ENCODE assay signal across 16 cellular contexts in genomic region chr18:36782710-36783109, GRCh38. TPM values are rescaled to one million over a fixed set of nuclear protein-coding genes. Genes with fewer than 3 reads are reported as not detected.
DNase-seq lines count a peak whose midpoint lies in the region; ATAC-seq, FAIRE-seq and TF ChIP-seq lines count a peak whose summit lies in the region.
"Had no signal": no experiment of that assay in that cellular context is flagged by ENCODE, and none has a peak within 500 bp of the region (broad histone marks: within the 10 kb centered on the region; RNA-seq: fewer than 3 reads in every experiment).

No MANE protein-coding gene starts in this region.

- peaks cover 9% of the 10 kb centered on the region for H3K36me3 Mint-ChIP-seq in activated naive CD8-positive, alpha-beta T cell treated with anti-CD3 and anti-CD28 coated beads, Interleukin-2, amount 50 U/mL, for 24 hours (ENCODE audit: low read depth)
- H3K36me3 Mint-ChIP-seq in activated naive CD8-positive, alpha-beta T cell treated with anti-CD3 and anti-CD28 coated beads for 36 hours, result peaks cover 6% of the 10 kb centered on the region
- peaks cover 22% of the 10 kb centered on the region for H3K36me3 Mint-ChIP-seq in activated T-helper 17 cell treated with anti-CD3 and anti-CD28 coated beads, Interleukin-2, amount 50 U/mL, for 72 hours (ENCODE audit: low read depth)
- peaks cover 54% of the 10 kb centered on the region for H3K36me3 Mint-ChIP-seq in nephron progenitor cell (ENCODE audit: low read depth)

- no peak for ATAC-seq in activated naive CD8-positive, alpha-beta T cell treated with anti-CD3 and anti-CD28 coated beads, Interleukin-2, amount 50 U/mL, for 24 hours
- ATAC-seq in activated T-helper 17 cell treated with anti-CD3 and anti-CD28 coated beads, Interleukin-2, amount 50 U/mL, for 72 hours (replicated peaks), result no peak
- ATAC-seq: CD8-positive, alpha-beta T cell; GM12878; GM23338 had no signal

- H3K4me1 Mint-ChIP-seq in activated naive CD8-positive, alpha-beta T cell treated with anti-CD3 and anti-CD28 coated beads, Interleukin-2, amount 50 U/mL, for 24 hours, result no peaks in the 10 kb centered on the region
- H3K4me1 Mint-ChIP-seq in activated naive CD8-positive, alpha-beta T cell treated with anti-CD3 and anti-CD28 coated beads for 36 hours, result no peaks in the 10 kb centered on the region
- H3K4me1 Mint-ChIP-seq in activated T-helper 17 cell treated with anti-CD3 and anti-CD28 coated beads, Interleukin-2, amount 50 U/mL, for 72 hours, result no peaks in the 10 kb centered on the region
- no peaks in the 10 kb centered on the region for H3K4me1 Mint-ChIP-seq in nephron progenitor cell
- H3K4me1 Mint-ChIP-seq: B cell, GM23338 had no signal

- H3K27me3 Mint-ChIP-seq in activated naive CD8-positive, alpha-beta T cell treated with anti-CD3 and anti-CD28 coated beads, Interleukin-2, amount 50 U/mL, for 24 hours, result no peaks in the 10 kb centered on the region
- no peaks in the 10 kb centered on the region for H3K27me3 Mint-ChIP-seq in activated naive CD8-positive, alpha-beta T cell treated with anti-CD3 and anti-CD28 coated beads for 36 hours
- no peaks in the 10 kb centered on the region for H3K27me3 Mint-ChIP-seq in activated T-helper 17 cell treated with anti-CD3 and anti-CD28 coated beads, Interleukin-2, amount 50 U/mL, for 72 hours
- no peaks in the 10 kb centered on the region for H3K27me3 Mint-ChIP-seq in nephron progenitor cell (ENCODE audit: low read depth, poor library complexity)
- H3K27me3 Mint-ChIP-seq: B cell had no signal

- DNase-seq in activated naive CD8-positive, alpha-beta T cell treated with anti-CD3 and anti-CD28 coated beads, Interleukin-2, amount 50 U/mL, for 24 hours, result no peak
- DNase-seq in activated naive CD8-positive, alpha-beta T cell treated with anti-CD3 and anti-CD28 coated beads for 36 hours, result no peak
- DNase-seq in MV-4-11 (lab: John Stamatoyannopoulos, UW) (peak; percentile 27), nephron progenitor cell (no peak), RCC 7860 (ENCODE audit: low spot score) (no peak), T-helper 2 cell (no peak), EL (no peak)
- DNase-seq: Calu3; CD8-positive, alpha-beta T cell; DMS79 treated with DMSO at 0.1 percent for 48 hours; HCEC 1CT had no signal

- H3K9me3 Mint-ChIP-seq in activated naive CD8-positive, alpha-beta T cell treated with anti-CD3 and anti-CD28 coated beads, Interleukin-2, amount 50 U/mL, for 24 hours, result no peaks in the 10 kb centered on the region
- no peaks in the 10 kb centered on the region for H3K9me3 Mint-ChIP-seq in activated naive CD8-positive, alpha-beta T cell treated with anti-CD3 and anti-CD28 coated beads for 36 hours
- H3K9me3 Mint-ChIP-seq in activated T-helper 17 cell treated with anti-CD3 and anti-CD28 coated beads, Interleukin-2, amount 50 U/mL, for 72 hours, result no peaks in the 10 kb centered on the region
- no peaks in the 10 kb centered on the region for H3K9me3 Mint-ChIP-seq in nephron progenitor cell
- H3K9me3 Mint-ChIP-seq: CD8-positive, alpha-beta T cell; GM23338 had no signal

- no peak for FAIRE-seq in RCC 7860 (lab: Jason Lieb, UNC)
- FAIRE-seq: GM12878, H54 had no signal

- no peak for TF ChIP-seq CTCF in nephron progenitor cell (IDR thresholded peaks at IDR 0.05)

- no peak overlapping the region for H3K4me3 Mint-ChIP-seq in activated naive CD8-positive, alpha-beta T cell treated with anti-CD3 and anti-CD28 coated beads, Interleukin-2, amount 50 U/mL, for 24 hours
- H3K4me3 Mint-ChIP-seq in activated naive CD8-positive, alpha-beta T cell treated with anti-CD3 and anti-CD28 coated beads for 36 hours, result no peak overlapping the region
- H3K4me3 Mint-ChIP-seq in activated T-helper 17 cell treated with anti-CD3 and anti-CD28 coated beads, Interleukin-2, amount 50 U/mL, for 72 hours, result no peak overlapping the region
- H3K4me3 Mint-ChIP-seq in nephron progenitor cell, result no peak overlapping the region
- H3K4me3 Mint-ChIP-seq: B cell; CD8-positive, alpha-beta T cell; GM23338 had no signal

- H3K27ac Mint-ChIP-seq in activated naive CD8-positive, alpha-beta T cell treated with anti-CD3 and anti-CD28 coated beads, Interleukin-2, amount 50 U/mL, for 24 hours, result peak overlapping the region; percentile 13
- H3K27ac Mint-ChIP-seq in activated naive CD8-positive, alpha-beta T cell treated with anti-CD3 and anti-CD28 coated beads for 36 hours, result no peak overlapping the region
- H3K27ac Mint-ChIP-seq in activated T-helper 17 cell treated with anti-CD3 and anti-CD28 coated beads, Interleukin-2, amount 50 U/mL, for 72 hours, result peak overlapping the region; percentile 36
- peak overlapping the region; percentile 78 for H3K27ac Mint-ChIP-seq in nephron progenitor cell
- H3K27ac Mint-ChIP-seq: B cell; CD8-positive, alpha-beta T cell; GM23338 had no signal

RNA-seq across cellular contexts. Expression of gene TPGS2, which starts 46.1 kb away (rescaled TPM):
- 10 to 100 TPM; 77.3 to 83.2 TPM for total RNA-seq in activated naive CD8-positive, alpha-beta T cell treated with anti-CD3 and anti-CD28 coated beads for 36 hours
- 100 to 1,000 TPM in 1 of 2 donors, 10 to 100 TPM in 1; 53.9 to 100 TPM for total RNA-seq in activated T-helper 17 cell treated with anti-CD3 and anti-CD28 coated beads, Interleukin-2, amount 50 U/mL, for 72 hours

RNA-seq across cellular contexts. Expression of gene KIAA1328, which starts 46.2 kb away (rescaled TPM):
- total RNA-seq in activated naive CD8-positive, alpha-beta T cell treated with anti-CD3 and anti-CD28 coated beads for 36 hours, result 1 to 10 TPM; 5.0 to 5.6 TPM
- total RNA-seq in activated T-helper 17 cell treated with anti-CD3 and anti-CD28 coated beads, Interleukin-2, amount 50 U/mL, for 72 hours, result 10 to 100 TPM in 1 of 2 donors, 1 to 10 TPM in 1; 8.9 to 12.5 TPM
